26 cellular contexts compared by ENCODE assay signal in the genomic region with DNA sequence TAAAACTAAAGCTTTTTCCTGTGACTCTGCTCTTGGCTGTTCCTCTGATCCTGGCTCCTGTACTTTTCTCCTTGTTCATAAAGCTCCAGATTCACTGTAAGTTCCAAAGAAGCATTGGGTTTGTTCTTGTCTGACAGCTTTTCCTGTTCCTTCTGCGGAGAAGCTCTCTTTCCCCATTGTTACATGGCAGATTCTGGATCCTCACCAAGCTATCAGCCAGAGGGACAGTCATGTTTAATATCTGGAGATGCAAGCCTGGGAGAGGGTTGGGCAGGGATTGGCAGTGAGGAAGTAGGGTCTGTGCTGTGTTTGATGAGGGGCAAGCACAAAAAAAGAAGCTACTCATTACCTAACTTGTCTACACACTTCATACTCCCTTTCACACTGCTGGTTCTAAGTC.
DNase-seq lines count a peak whose midpoint lies in the region; ATAC-seq and TF ChIP-seq lines count a peak whose summit lies in the region.
"Had no signal": no experiment of that assay in that cellular context is flagged by ENCODE, and none has a peak within 500 bp of the region (broad histone marks: within the 10 kb centered on the region; RNA-seq: fewer than 3 reads in every experiment).

No MANE protein-coding gene starts in this region.

- H2AFZ ChIP-seq in Loucy (ENCODE audit: low read length), result 0 out of 2 replicates have a peak overlapping the region, but pooled peaks have one; percentile 0

- no peak for TF ChIP-seq POLR2A in sigmoid colon (IDR thresholded peaks at IDR 0.05)

- H3K27me3 ChIP-seq in Loucy (ENCODE audit: insufficient read depth, low read length, poor library complexity, severe bottlenecking), result no peaks in the 10 kb centered on the region
- H3K27me3 ChIP-seq in dorsolateral prefrontal cortex, result no peaks in the 10 kb centered on the region
- no peaks in the 10 kb centered on the region for H3K27me3 ChIP-seq in sigmoid colon
- H3K27me3 ChIP-seq: BLaER1, Peyer's patch had no signal

- H3K4me3 ChIP-seq in Loucy (ENCODE audit: low read length, poor library complexity, severe bottlenecking) (no peak overlapping the region), dorsolateral prefrontal cortex (no peak overlapping the region), sigmoid colon (no peak overlapping the region)
- H3K4me3 ChIP-seq: BLaER1, GM23338, Peyer's patch had no signal

- DNase-seq in dorsolateral prefrontal cortex (no peak), globus pallidus (ENCODE audit: low spot score) (peak; percentile 67), sigmoid colon (no peak), NCI-H526 treated with DMSO at 0.1 percent for 48 hours (lab: John Stamatoyannopoulos, UW) (no peak)
- DNase-seq: ACHN; CD4-positive, alpha-beta T cell; COR-L47; DMS 273 treated with DMSO at 0.1 percent for 48 hours; DMS79 treated with DMSO at 0.1 percent for 48 hours; HCEC 1CT; IMR-90; NCI-H1105 treated with DMSO at 0.1 percent for 48 hours; NCI-H2029 treated with DMSO at 0.1 percent for 48 hours; NCI-H226; NCI-H510A treated with DMSO at 0.1 percent for 48 hours; NCI-H82; Peyer's patch had no signal

- TF ChIP-seq EP300 in sigmoid colon (IDR thresholded peaks at IDR 0.05), result no peak

- H3K9me3 ChIP-seq in Loucy (ENCODE audit: insufficient read depth, low read depth, low read length) (no peaks in the 10 kb centered on the region), sigmoid colon (no peaks in the 10 kb centered on the region)
- H3K9me3 ChIP-seq: BLaER1, Peyer's patch had no signal

- WGBS in sigmoid colon, 2 donors, result 85 to 92% methylated on average over 1 of the region's 1 CpG

- TF ChIP-seq CTCF in Loucy (conservative IDR thresholded peaks at IDR 0.05; ENCODE audit: low read length), result no peak
- TF ChIP-seq CTCF in dorsolateral prefrontal cortex (IDR thresholded peaks at IDR 0.05 in 54 of 56, conservative IDR thresholded peaks at IDR 0.05 in 2 of 56; ENCODE audit: low read depth in 1 of 56, partially characterized antibody in 56 of 56), result no peak
- no peak for TF ChIP-seq CTCF in sigmoid colon (IDR thresholded peaks at IDR 0.05)

- H3K36me3 ChIP-seq in Loucy (ENCODE audit: insufficient read depth, low read length) (no peaks in the 10 kb centered on the region), sigmoid colon (no peaks in the 10 kb centered on the region)
- H3K36me3 ChIP-seq: BLaER1, Peyer's patch had no signal

- H3K4me1 ChIP-seq in Loucy (ENCODE audit: insufficient read depth, low read length, poor library complexity, severe bottlenecking) (peaks cover 6% of the 10 kb centered on the region), sigmoid colon (peaks cover 0 to 46% (median 35%) of the 10 kb centered on the region in 4 donors)

- no peak for ATAC-seq in GM18498 (IDR thresholded peaks at IDR 0.05; ENCODE audit: unreplicated experiment)
- no peak for ATAC-seq in HG03108 (IDR thresholded peaks at IDR 0.05; ENCODE audit: unreplicated experiment)
- no peak for ATAC-seq in GM19023 (IDR thresholded peaks at IDR 0.05; ENCODE audit: unreplicated experiment)
- ATAC-seq: GM23338, Right ventricle myocardium inferior had no signal

- no peak overlapping the region for H3K9ac ChIP-seq in Loucy (ENCODE audit: low read depth, low read length, poor library complexity, severe bottlenecking)
- H3K9ac ChIP-seq: BLaER1, KMS-11 had no signal

- no peaks in the 10 kb centered on the region for H3F3A ChIP-seq in Loucy (ENCODE audit: low read depth)

- no peak overlapping the region for H3K4me2 ChIP-seq in Loucy (ENCODE audit: low read depth, low read length, poor library complexity, severe bottlenecking)
- H3K4me2 ChIP-seq: BLaER1, GM23338, KMS-11 had no signal

- intact Hi-C loops in dorsolateral prefrontal cortex (cut with DNase I) (no loop called here), sigmoid colon (cut with DNase I) (no loop called here)

- H3K27ac ChIP-seq in dorsolateral prefrontal cortex, result peak overlapping the region in 57 of 59 donors; percentile 13 to 97 (median 88)
- H3K27ac ChIP-seq in sigmoid colon, result peak overlapping the region; percentile 45 to 83 (median 71)
- H3K27ac ChIP-seq: 22Rv1, BLaER1, KMS-11 had no signal

- no peaks in the 10 kb centered on the region for H4K20me1 ChIP-seq in Loucy (ENCODE audit: insufficient read depth, low read length, poor library complexity, severe bottlenecking)
- H4K20me1 ChIP-seq: BLaER1 had no signal

- no peaks in the 10 kb centered on the region for H3K9me2 ChIP-seq in Loucy (replicated peaks; ENCODE audit: low read depth, low read length)

- no peaks in the 10 kb centered on the region for H3K79me2 ChIP-seq in Loucy (ENCODE audit: insufficient read depth, low read length)
